Comparison of ENCODE assay signal across 9 cellular contexts in the genomic region with DNA sequence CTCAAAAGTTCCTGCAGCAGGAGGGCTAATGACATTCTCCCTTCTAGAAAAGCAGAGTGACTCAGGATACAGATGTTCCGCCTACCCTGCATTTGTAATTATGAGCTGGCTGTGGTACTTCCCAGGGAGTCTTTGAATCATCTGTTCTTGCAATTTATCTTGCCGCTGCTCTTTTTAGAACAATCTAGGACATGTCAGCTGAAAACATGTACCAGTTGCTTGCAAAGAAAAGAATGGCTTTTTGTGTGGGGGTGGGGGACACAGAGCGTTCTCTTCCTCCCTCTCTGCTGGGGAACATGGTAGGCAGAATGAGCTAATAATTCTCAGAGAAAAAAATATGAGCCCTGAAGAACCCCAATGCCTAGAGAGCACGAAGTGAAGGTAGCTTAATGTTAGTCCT. TPM values are rescaled to one million over a fixed set of nuclear protein-coding genes. Genes with fewer than 3 reads are reported as not detected.
DNase-seq lines count a peak whose midpoint lies in the region; ATAC-seq and TF ChIP-seq lines count a peak whose summit lies in the region.
"Had no signal": no experiment of that assay in that cellular context is flagged by ENCODE, and none has a peak within 500 bp of the region (broad histone marks: within the 10 kb centered on the region; RNA-seq: fewer than 3 reads in every experiment).

No MANE protein-coding gene starts in this region.

- H3K9me3 ChIP-seq in HEK293 (ENCODE audit: control insufficient read depth, insufficient read depth, low read depth, low read length) (no peaks in the 10 kb centered on the region), heart left ventricle (no peaks in the 10 kb centered on the region)

- POLR2A ChIA-PET in HEK293 (lab: Yijun Ruan, JAX): interaction anchor here (0.6 kb wide), 1 partner anchor 378 kb away, joined by 3 read pairs; no protein-coding TSS in a partner anchor
- POLR2A ChIA-PET in naive thymus-derived CD8-positive, alpha-beta T cell (lab: Charles Lee): no interaction called here

- CTCF ChIA-PET in HEK293 (lab: Yijun Ruan, JAX): interaction anchor here (0.5 to 2.9 kb wide), 5 partner anchors 9 to 166 kb away, joined by 3 to 28 read pairs (median 3); no protein-coding TSS in a partner anchor

- peaks cover 0 to 6% (median 4%) of the 10 kb centered on the region in 4 donors for H3K4me1 Mint-ChIP-seq in naive thymus-derived CD8-positive, alpha-beta T cell

- H3K27me3 Mint-ChIP-seq in naive thymus-derived CD8-positive, alpha-beta T cell: peaks cover 0 to 25% (median 6%) of the 10 kb centered on the region in 5 donors

- peak; percentile 57 to 93 (median 69) for ATAC-seq in heart left ventricle
- ATAC-seq in GM18517 (IDR thresholded peaks at IDR 0.05; ENCODE audit: unreplicated experiment): no peak
- no peak for ATAC-seq in naive thymus-derived CD8-positive, alpha-beta T cell
- no peak for ATAC-seq in GM21717 (IDR thresholded peaks at IDR 0.05; ENCODE audit: unreplicated experiment)

- H3K27me3 ChIP-seq in heart left ventricle: peaks cover 0 to 9% (median 0%) of the 10 kb centered on the region in 9 donors

- no peak for TF ChIP-seq CTCF in HEK293 (tag by site-specific recombination; IDR thresholded peaks at IDR 0.05)
- no peak for TF ChIP-seq CTCF in heart left ventricle (IDR thresholded peaks at IDR 0.05)

- H3K4me3 ChIP-seq in HEK293 (ENCODE audit: low read depth, low read length): no peak overlapping the region
- H3K4me3 ChIP-seq in heart left ventricle: no peak overlapping the region

- H3K4me3 Mint-ChIP-seq in naive thymus-derived CD8-positive, alpha-beta T cell: no peak overlapping the region

- no peak overlapping the region for H3K27ac Mint-ChIP-seq in naive thymus-derived CD8-positive, alpha-beta T cell

- H3K4me1 ChIP-seq in HEK293 (ENCODE audit: control insufficient read depth, insufficient read depth, low read length): no peaks in the 10 kb centered on the region
- H3K4me1 ChIP-seq in heart left ventricle: peaks cover 0 to 19% (median 9%) of the 10 kb centered on the region in 12 donors

- 27 to 35% (median 31%) methylated on average over 4 of the region's 4 CpGs for WGBS in heart left ventricle, 4 donors

- H3K36me3 Mint-ChIP-seq in naive thymus-derived CD8-positive, alpha-beta T cell: no peaks in the 10 kb centered on the region

- intact Hi-C loops in heart left ventricle (cut with DNase I): no loop called here

- H3K36me3 ChIP-seq in HEK293 (ENCODE audit: control insufficient read depth in 2 of 2, insufficient read depth in 1 of 2, low read length in 2 of 2) (no peaks in the 10 kb centered on the region), heart left ventricle (no peaks in the 10 kb centered on the region)

- H3K27ac ChIP-seq in HEK293 (ENCODE audit: extremely low read depth, low read depth, low read length) (no peak overlapping the region), heart left ventricle (peak overlapping the region in 3 of 12 donors; percentile 3 to 60 (median 44))
- H3K27ac ChIP-seq: KMS-11 had no signal

- H3K9me3 Mint-ChIP-seq in naive thymus-derived CD8-positive, alpha-beta T cell: no peaks in the 10 kb centered on the region

- TF ChIP-seq POLR2A in heart left ventricle (IDR thresholded peaks at IDR 0.05): no peak

- peak; percentile 28 for DNase-seq in T1000 (lab: John Stamatoyannopoulos, UW)
- DNase-seq in heart left ventricle: peak in 1 of 5 donors; percentile 34
- DNase-seq in stimulated activated CD4-positive, alpha-beta T cell treated with anti-CD3 and anti-CD28 coated beads, Interleukin-2, amount 100 ng/mL, for 48 hours: peak; percentile 6 to 20
- DNase-seq in DMS79 treated with DMSO at 0.1 percent for 48 hours (lab: John Stamatoyannopoulos, UW): no peak
- no peak for DNase-seq in naive thymus-derived CD8-positive, alpha-beta T cell

TF ChIP-seq in HEK293, 187 proteins besides CTCF, POLR2A, EP300 and RAD21 (continues in another document):
- TF ChIP-seq ATF2 (tag by site-specific recombination; IDR thresholded peaks at IDR 0.05; ENCODE audit: low read depth) (no peak), ZNF843 (tag by site-specific recombination; IDR thresholded peaks at IDR 0.05) (no peak), ZNF518A (tag by site-specific recombination; conservative IDR thresholded peaks at IDR 0.05; ENCODE audit: low read depth) (no peak), ZNF707 (tag by site-specific recombination; IDR thresholded peaks at IDR 0.05) (no peak), SETDB1 (IDR thresholded peaks at IDR 0.05; ENCODE audit: insufficient read length, low read length) (no peak), SALL2 (tag by site-specific recombination; IDR thresholded peaks at IDR 0.05; ENCODE audit: borderline replicate concordance) (no peak), ZNF837 (tag by site-specific recombination; IDR thresholded peaks at IDR 0.05) (no peak), TCF7L2 (IDR thresholded peaks at IDR 0.05; ENCODE audit: borderline replicate concordance, low read depth, low read length) (no peak), ZNF785 (tag by site-specific recombination; IDR thresholded peaks at IDR 0.05) (no peak), MYNN (tag by site-specific recombination; IDR thresholded peaks at IDR 0.05; ENCODE audit: borderline replicate concordance) (no peak), ZNF561 (tag by site-specific recombination; IDR thresholded peaks at IDR 0.05; ENCODE audit: borderline replicate concordance) (no peak), ZNF157 (tag by site-specific recombination; IDR thresholded peaks at IDR 0.05) (no peak), MZF1 (tag by site-specific recombination; IDR thresholded peaks at IDR 0.05; ENCODE audit: borderline replicate concordance) (peak; percentile 81; the same call in 1 of the 2 replicates)
- TF ChIP-seq, protein P1, sequence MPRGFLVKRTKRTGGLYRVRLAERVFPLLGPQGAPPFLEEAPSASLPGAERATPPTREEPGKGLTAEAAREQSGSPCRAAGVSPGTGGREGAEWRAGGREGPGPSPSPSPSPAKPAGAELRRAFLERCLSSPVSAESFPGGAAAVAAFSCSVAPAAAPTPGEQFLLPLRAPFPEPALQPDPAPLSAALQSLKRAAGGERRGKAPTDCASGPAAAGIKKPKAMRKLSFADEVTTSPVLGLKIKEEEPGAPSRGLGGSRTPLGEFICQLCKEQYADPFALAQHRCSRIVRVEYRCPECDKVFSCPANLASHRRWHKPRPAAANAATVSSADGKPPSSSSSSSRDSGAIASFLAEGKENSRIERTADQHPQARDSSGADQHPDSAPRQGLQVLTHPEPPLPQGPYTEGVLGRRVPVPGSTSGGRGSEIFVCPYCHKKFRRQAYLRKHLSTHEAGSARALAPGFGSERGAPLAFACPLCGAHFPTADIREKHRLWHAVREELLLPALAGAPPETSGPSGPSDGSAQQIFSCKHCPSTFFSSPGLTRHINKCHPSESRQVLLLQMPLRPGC (tag by site-specific recombination; IDR thresholded peaks at IDR 0.05): no peak

RNA-seq across cellular contexts. Expression of gene TUT7, which starts 51.7 kb away (rescaled TPM):
- 10 to 100 TPM in 8 of 9 donors, 1 to 10 TPM in 1; 9.7 to 31.0 (median 16.5) TPM for total RNA-seq in heart left ventricle
- 1 to 10 TPM; 7.7 to 8.7 TPM for polyA plus RNA-seq in heart left ventricle
- total RNA-seq in naive thymus-derived CD8-positive, alpha-beta T cell: 10 to 100 TPM; 48.8 to 50.5 TPM
- 10 to 100 TPM in 2 of 3 donors, 1 to 10 TPM in 1; 9.6 to 16.9 (median 14.3) TPM for polyA plus RNA-seq in naive thymus-derived CD8-positive, alpha-beta T cell

Comparison
In these comparisons a context has a peak if more than half of its experiments do, and no peak if none do; other contexts are left out.
1. DNase-seq: peak in T1000 (single experiment) and stimulated activated CD4-positive, alpha-beta T cell treated with anti-CD3 and anti-CD28 coated beads, Interleukin-2, amount 100 ng/mL, for 48 hours (2 of 2); none in DMS79 treated with DMSO at 0.1 percent for 48 hours (single experiment) and naive thymus-derived CD8-positive, alpha-beta T cell (0 of 10).
2. ATAC-seq: peak in heart left ventricle (4 of 4); none in GM18517 (single experiment), naive thymus-derived CD8-positive, alpha-beta T cell (0 of 2) and GM21717 (single experiment).